13 cellular contexts compared by ENCODE assay signal in the genomic region with DNA sequence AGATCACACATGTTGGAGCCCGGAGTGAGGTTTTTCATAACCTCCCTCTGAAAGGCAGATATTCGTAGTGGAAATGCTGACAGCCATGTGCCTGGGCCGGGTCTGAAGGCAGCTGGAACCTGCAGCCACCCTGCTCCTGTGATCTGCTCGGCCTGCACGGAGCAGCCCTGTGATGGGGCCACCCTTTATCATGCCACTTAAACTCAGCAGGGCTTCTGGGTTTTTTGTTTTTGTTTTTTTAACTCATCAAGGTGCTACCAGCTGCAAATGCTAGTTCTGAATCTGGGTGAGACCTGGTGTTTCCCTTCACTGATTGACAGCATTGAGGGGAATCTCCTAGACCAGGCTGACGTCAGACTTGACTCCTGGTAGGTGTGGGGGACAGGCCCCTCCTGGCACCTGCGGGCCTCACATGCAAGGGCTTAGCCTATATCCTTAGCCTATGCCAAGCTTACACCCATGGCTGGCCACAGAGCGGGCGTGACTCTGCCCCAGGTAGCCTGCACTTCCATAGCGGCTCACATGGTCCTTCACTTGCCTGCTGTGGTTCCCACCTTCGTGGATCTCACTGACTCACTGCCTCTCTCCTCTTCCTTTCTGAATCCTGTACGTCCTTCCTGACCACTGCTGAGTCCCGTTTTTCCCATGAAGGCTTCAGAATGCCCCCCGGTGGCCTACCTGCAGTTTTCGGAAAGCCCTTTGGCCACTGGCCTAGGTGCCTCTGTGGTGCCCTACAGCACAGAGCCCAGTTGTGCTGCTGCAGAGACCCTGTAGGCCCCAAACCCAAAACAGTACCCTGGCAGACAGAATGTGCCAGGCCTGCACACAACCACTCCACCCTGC.
A peak's percentile ranks its signal among the peaks of the same experiment; 100 is the strongest.
DNase-seq lines count a peak whose midpoint lies in the region; ATAC-seq, FAIRE-seq and TF ChIP-seq lines count a peak whose summit lies in the region.
"Had no signal": no experiment of that assay in that cellular context is flagged by ENCODE, and none has a peak within 500 bp of the region (broad histone marks: within the 10 kb centered on the region; RNA-seq: fewer than 3 reads in every experiment).

No MANE protein-coding gene starts in this region.

- H2AFZ ChIP-seq in endothelial cell of umbilical vein (ENCODE audit: low read depth, low read length), result no peak overlapping the region

- POLR2A ChIA-PET in endothelial cell of umbilical vein (lab: Charles Lee), result no interaction called here

- BruUV-seq in endothelial cell of umbilical vein (replicated peaks; lab: Mats Ljungman, UMichigan), result no TSS peak

- H3K9ac ChIP-seq in BLaER1 treated with 17β-estradiol and CSF1 and Interleukin-3, amounts not matched to agents 10 nM and 100 nM, result peak overlapping the region in 8 of 11 experiments; percentile 0 to 32 (median 12); a peak in 8 of 22 replicates
- H3K9ac ChIP-seq in endothelial cell of umbilical vein (replicated peaks; ENCODE audit: extremely low read depth, insufficient read depth, low read length), result no peak overlapping the region

- peak; percentile 51 for ATAC-seq in GM19023 (IDR thresholded peaks at IDR 0.05; ENCODE audit: unreplicated experiment)
- ATAC-seq: effector memory CD8-positive, alpha-beta T cell had no signal

- peaks cover 31 to 75% (median 56%) of the 10 kb centered on the region in 10 experiments for H3K4me1 ChIP-seq in BLaER1 treated with 17β-estradiol and CSF1 and Interleukin-3, amounts not matched to agents 10 nM and 100 nM
- no peaks in the 10 kb centered on the region for H3K4me1 ChIP-seq in endothelial cell of umbilical vein (ENCODE audit: control insufficient read depth, extremely low read depth, insufficient read depth, low read length)
- no peaks in the 10 kb centered on the region for H3K4me1 ChIP-seq in tibial nerve
- H3K4me1 ChIP-seq: sigmoid colon had no signal

- H3K4me3 ChIP-seq in BLaER1 treated with 17β-estradiol and CSF1 and Interleukin-3, amounts not matched to agents 10 nM and 100 nM, result no peak overlapping the region
- no peak overlapping the region for H3K4me3 ChIP-seq in endothelial cell of umbilical vein (replicated peaks in 1 of 3; ENCODE audit: insufficient read depth in 1 of 3, low read depth in 1 of 3, low read length in 3 of 3)
- H3K4me3 ChIP-seq in tibial nerve, result no peak overlapping the region
- H3K4me3 ChIP-seq: sigmoid colon had no signal

- H3K36me3 ChIP-seq in BLaER1 treated with 17β-estradiol and CSF1 and Interleukin-3, amounts not matched to agents 10 nM and 100 nM, result peaks cover 0 to 84% (median 52%) of the 10 kb centered on the region in 11 experiments; a peak in 20 of 22 replicates
- H3K36me3 ChIP-seq in endothelial cell of umbilical vein (ENCODE audit: control insufficient read depth in 2 of 2, extremely low read depth in 1 of 2, insufficient read depth in 2 of 2, low read length in 2 of 2) (peaks cover 0 to 2% of the 10 kb centered on the region in 2 experiments), tibial nerve (peaks cover 0 to 6% (median 0%) of the 10 kb centered on the region in 3 donors)

- intact Hi-C loops in endothelial cell of umbilical vein (cut with micrococcal nuclease), result loop anchor here (1.0 kb wide), 1 partner anchor 268 kb away; no protein-coding TSS in a partner anchor

- no peaks in the 10 kb centered on the region for H3K9me1 ChIP-seq in endothelial cell of umbilical vein (replicated peaks; ENCODE audit: control insufficient read depth, extremely low read depth, insufficient read depth, low read length)

- peak overlapping the region in 2 of 11 experiments; percentile 34 to 44; a peak in 2 of 22 replicates for H3K27ac ChIP-seq in BLaER1 treated with 17β-estradiol and CSF1 and Interleukin-3, amounts not matched to agents 10 nM and 100 nM
- H3K27ac ChIP-seq in endothelial cell of umbilical vein (ENCODE audit: insufficient read depth, low read depth, low read length) (no peak overlapping the region), tibial nerve (no peak overlapping the region)
- H3K27ac ChIP-seq: sigmoid colon had no signal

- no peak for FAIRE-seq in endothelial cell of umbilical vein (lab: Jason Lieb, UNC)

- TF ChIP-seq EP300 in tibial nerve (IDR thresholded peaks at IDR 0.05), result no peak

- H4K20me1 ChIP-seq in BLaER1 treated with 17β-estradiol and CSF1 and Interleukin-3, amounts not matched to agents 10 nM and 100 nM, result peaks cover 9 to 100% (median 92%) of the 10 kb centered on the region in 11 experiments; a peak in 19 of 22 replicates
- no peaks in the 10 kb centered on the region for H4K20me1 ChIP-seq in endothelial cell of umbilical vein (replicated peaks; ENCODE audit: control insufficient read depth, extremely low read depth, insufficient read depth, low read length)

- H3K4me2 ChIP-seq in BLaER1 treated with 17β-estradiol and CSF1 and Interleukin-3, amounts not matched to agents 10 nM and 100 nM, result peak overlapping the region; percentile 60 to 90 (median 71)
- no peak overlapping the region for H3K4me2 ChIP-seq in endothelial cell of umbilical vein (ENCODE audit: insufficient read depth, low read length)

- CTCF ChIA-PET in endothelial cell of umbilical vein (lab: Charles Lee), result interaction anchor here (0.7 to 2.3 kb wide), 3 partner anchors 11 to 230 kb away, joined by 3 to 6 read pairs (median 3); no protein-coding TSS in a partner anchor

- TF ChIP-seq CTCF in endothelial cell of umbilical vein (IDR thresholded peaks at IDR 0.05; ENCODE audit: extremely low read depth in 1 of 2, insufficient read depth in 1 of 2, low read depth in 1 of 2, low read length in 2 of 2) (no peak), tibial nerve (IDR thresholded peaks at IDR 0.05) (no peak)

- no peaks in the 10 kb centered on the region for H3K9me3 ChIP-seq in BLaER1 treated with 17β-estradiol and CSF1 and Interleukin-3, amounts not matched to agents 10 nM and 100 nM (replicated peaks in 1 of 11)
- H3K9me3 ChIP-seq in endothelial cell of umbilical vein (replicated peaks; ENCODE audit: control insufficient read depth, insufficient read depth, low read length) (no peaks in the 10 kb centered on the region), tibial nerve (no peaks in the 10 kb centered on the region)
- H3K9me3 ChIP-seq: Caco-2, sigmoid colon had no signal

- dilution Hi-C loops in endothelial cell of umbilical vein (cut with MboI; ENCODE audit: extremely low pct_ligation_motif_present, low sequenced_read_pairs), result no loop called here

- WGBS in tibial nerve, 2 donors, result 74 to 77% methylated on average over 15 of the region's 15 CpGs

- TF ChIP-seq POLR2A in endothelial cell of umbilical vein (IDR thresholded peaks at IDR 0.05; ENCODE audit: low read depth, low read length), result no peak
- TF ChIP-seq POLR2A in tibial nerve (IDR thresholded peaks at IDR 0.05), result no peak

- H3K27me3 ChIP-seq in BLaER1 treated with 17β-estradiol and CSF1 and Interleukin-3, amounts not matched to agents 10 nM and 100 nM, result no peaks in the 10 kb centered on the region
- H3K27me3 ChIP-seq in endothelial cell of umbilical vein (ENCODE audit: control insufficient read depth in 2 of 2, insufficient read depth in 2 of 2, low read length in 2 of 2) (no peaks in the 10 kb centered on the region), tibial nerve (no peaks in the 10 kb centered on the region)
- H3K27me3 ChIP-seq: sigmoid colon had no signal

- H3K79me2 ChIP-seq in endothelial cell of umbilical vein (ENCODE audit: control insufficient read depth, insufficient read depth, low read length), result no peaks in the 10 kb centered on the region

- peak; percentile 67 for DNase-seq in NCI-H345 (lab: John Stamatoyannopoulos, UW)
- peak; percentile 33 for DNase-seq in endothelial cell of umbilical vein (ENCODE audit: low read depth, low spot score)
- no peak for DNase-seq in NCI-H146 treated with DMSO at 0.1 percent for 48 hours (lab: John Stamatoyannopoulos, UW; ENCODE audit: unreplicated experiment)
- DNase-seq in globus pallidus (ENCODE audit: low spot score), result no peak
- DNase-seq in HuH-7 (ENCODE audit: low spot score), result no peak
- DNase-seq in tibial nerve (ENCODE audit: low spot score in 2 of 2), result no peak
- DNase-seq: effector memory CD8-positive, alpha-beta T cell; hippocampal formation; NCI-H1092; sigmoid colon had no signal

TF ChIP-seq in endothelial cell of umbilical vein, 7 proteins besides CTCF, POLR2A, EP300 and RAD21:
- TF ChIP-seq FOS (IDR thresholded peaks at IDR 0.05; ENCODE audit: borderline replicate concordance, insufficient read depth, low read length) (no peak), EZH2 (IDR thresholded peaks at IDR 0.05; ENCODE audit: borderline replicate concordance, low read depth, low read length, severe bottlenecking) (no peak), MYC (IDR thresholded peaks at IDR 0.05; ENCODE audit: low read depth, low read length) (no peak)
TF ChIP-seq in endothelial cell of umbilical vein: peak in this region for 0.

Comparison
In these comparisons a context has a peak if more than half of its experiments do, and no peak if none do; other contexts are left out.
1. DNase-seq: peak in NCI-H345 (single experiment) and endothelial cell of umbilical vein (single experiment); none in NCI-H146 treated with DMSO at 0.1 percent for 48 hours (single experiment), globus pallidus (single experiment), HuH-7 (single experiment) and tibial nerve (0 of 2).